Comparison of ENCODE assay signal across 17 cellular contexts in genomic region chr11:27139742-27140141, GRCh38.
"Had no signal": no experiment of that assay in that cellular context is flagged by ENCODE, and none has a peak within 500 bp of the region (broad histone marks: within the 10 kb centered on the region; RNA-seq: fewer than 3 reads in every experiment).

No MANE protein-coding gene starts in this region.

- DNase-seq: activated CD4-positive, alpha-beta T cell treated with anti-CD3 and anti-CD28 coated beads, Interleukin-2, amount 50 U/mL, for 4 hours; activated gamma-delta T cell treated with Interleukin-2 at 50 U/mL for 16 hours; amniotic stem cell; body of pancreas; caudate nucleus; colonic mucosa; foreskin melanocyte; midbrain; occipital lobe; retina; stimulated activated naive CD4-positive, alpha-beta T cell; upper lobe of right lung had no signal

- H3K27ac ChIP-seq: body of pancreas, colonic mucosa, upper lobe of right lung had no signal

- H3K27me3 ChIP-seq: body of pancreas, colonic mucosa, upper lobe of right lung had no signal

- H3K36me3 ChIP-seq: colonic mucosa, upper lobe of right lung had no signal

- H3K27ac Mint-ChIP-seq: activated naive CD4-positive, alpha-beta T cell treated with anti-CD3 and anti-CD28 coated beads, Interleukin-2, amount 50 U/mL, for 72 hours had no signal

- H3K4me3 ChIP-seq: body of pancreas, colonic mucosa, lung, upper lobe of right lung had no signal

- H3K9me3 ChIP-seq: body of pancreas, colonic mucosa, upper lobe of right lung had no signal

- FAIRE-seq: keratinocyte, TTC549 had no signal

- ATAC-seq: activated naive CD4-positive, alpha-beta T cell treated with anti-CD3 and anti-CD28 coated beads, Interleukin-2, amount 50 U/mL, for 72 hours; body of pancreas; left lobe of liver; upper lobe of right lung had no signal

- H3K4me1 ChIP-seq: body of pancreas, colonic mucosa, upper lobe of right lung had no signal
